ENCODE assay signal across 20 cellular contexts in the genomic region with DNA sequence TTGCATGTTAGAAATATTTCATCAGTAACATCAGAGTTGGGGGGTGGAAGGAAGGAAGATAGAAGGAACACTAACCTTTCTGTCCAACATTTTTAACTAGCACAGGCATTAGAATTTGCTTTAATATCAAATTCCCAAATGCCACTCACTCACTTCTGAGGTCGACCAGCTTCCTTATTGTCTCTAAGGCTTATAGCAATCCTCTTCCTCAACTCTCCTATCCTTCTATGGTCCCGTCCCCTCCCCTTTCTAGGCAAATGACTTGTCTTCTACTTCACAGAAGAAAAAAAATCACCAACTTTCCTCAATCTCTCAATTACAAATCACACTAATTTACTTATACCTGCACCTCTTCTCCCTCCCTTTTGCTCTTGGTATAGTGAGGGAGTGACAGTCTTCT.
DNase-seq lines count a peak whose midpoint lies in the region; ATAC-seq and TF ChIP-seq lines count a peak whose summit lies in the region.
"Had no signal": no experiment of that assay in that cellular context is flagged by ENCODE, and none has a peak within 500 bp of the region (broad histone marks: within the 10 kb centered on the region; RNA-seq: fewer than 3 reads in every experiment).

No MANE protein-coding gene starts in this region.

- peaks cover 12% of the 10 kb centered on the region for H3K4me1 Mint-ChIP-seq in activated CD4-positive, alpha-beta memory T cell treated with anti-CD3 and anti-CD28 coated beads, Interleukin-2, amount 10 ng/mL, durations not matched to agents 7 days and 5 days
- H3K4me1 Mint-ChIP-seq in activated CD4-positive, alpha-beta memory T cell treated with anti-CD3 and anti-CD28 coated beads for 36 hours (ENCODE audit: low read depth): peaks cover 12% of the 10 kb centered on the region
- H3K4me1 Mint-ChIP-seq in natural killer cell (peaks cover 14 to 28% of the 10 kb centered on the region in 2 donors), endothelial cell (ENCODE audit: unreplicated experiment) (peaks cover 52% of the 10 kb centered on the region)
- H3K4me1 Mint-ChIP-seq in natural killer cell treated with Interleukin-12 subunit alpha and Interleukin-12 subunit beta and Interleukin-15 and Interleukin-18, amount 100 ng/mL, for 72 hours (ENCODE audit: low read depth in 2 of 2): peaks cover 14 to 15% of the 10 kb centered on the region in 2 donors

- ATAC-seq in natural killer cell (no peak), left ventricle myocardium superior (no peak)
- no peak for ATAC-seq in natural killer cell treated with Interleukin-12 subunit alpha and Interleukin-12 subunit beta and Interleukin-15 and Interleukin-18, amount 100 ng/mL, for 72 hours

- POLR2A ChIA-PET in activated CD4-positive, alpha-beta memory T cell treated with anti-CD3 and anti-CD28 coated beads, Interleukin-2, amount 10 ng/mL, durations not matched to agents 7 days and 5 days (lab: Charles Lee): no interaction called here
- POLR2A ChIA-PET in activated CD4-positive, alpha-beta memory T cell treated with anti-CD3 and anti-CD28 coated beads for 36 hours (lab: Charles Lee): no interaction called here

- no peaks in the 10 kb centered on the region for H3K27me3 Mint-ChIP-seq in activated CD4-positive, alpha-beta memory T cell treated with anti-CD3 and anti-CD28 coated beads, Interleukin-2, amount 10 ng/mL, durations not matched to agents 7 days and 5 days
- no peaks in the 10 kb centered on the region for H3K27me3 Mint-ChIP-seq in activated CD4-positive, alpha-beta memory T cell treated with anti-CD3 and anti-CD28 coated beads for 36 hours
- H3K27me3 Mint-ChIP-seq in natural killer cell (ENCODE audit: low read depth in 2 of 2) (no peaks in the 10 kb centered on the region), endothelial cell (ENCODE audit: unreplicated experiment) (peaks cover 4% of the 10 kb centered on the region)
- no peaks in the 10 kb centered on the region for H3K27me3 Mint-ChIP-seq in natural killer cell treated with Interleukin-12 subunit alpha and Interleukin-12 subunit beta and Interleukin-15 and Interleukin-18, amount 100 ng/mL, for 72 hours

- intact Hi-C loops in activated CD4-positive, alpha-beta memory T cell treated with anti-CD3 and anti-CD28 coated beads for 36 hours (cut with micrococcal nuclease): no loop called here
- intact Hi-C loops in natural killer cell (cut with micrococcal nuclease) (no loop called here), left ventricle myocardium superior (cut with micrococcal nuclease) (no loop called here)

- peaks cover 53% of the 10 kb centered on the region for H3K36me3 Mint-ChIP-seq in activated CD4-positive, alpha-beta memory T cell treated with anti-CD3 and anti-CD28 coated beads, Interleukin-2, amount 10 ng/mL, durations not matched to agents 7 days and 5 days (ENCODE audit: low read depth)
- H3K36me3 Mint-ChIP-seq in activated CD4-positive, alpha-beta memory T cell treated with anti-CD3 and anti-CD28 coated beads for 36 hours: peaks cover 16% of the 10 kb centered on the region
- H3K36me3 Mint-ChIP-seq in natural killer cell (no peaks in the 10 kb centered on the region), endothelial cell (ENCODE audit: low read depth, unreplicated experiment) (peaks cover 20% of the 10 kb centered on the region)
- peaks cover 21% of the 10 kb centered on the region for H3K36me3 Mint-ChIP-seq in natural killer cell treated with Interleukin-12 subunit alpha and Interleukin-12 subunit beta and Interleukin-15 and Interleukin-18, amount 100 ng/mL, for 72 hours

- DNase-seq in activated CD4-positive, alpha-beta memory T cell treated with anti-CD3 and anti-CD28 coated beads, Interleukin-2, amount 10 ng/mL, durations not matched to agents 7 days and 5 days: no peak
- no peak for DNase-seq in activated CD4-positive, alpha-beta memory T cell treated with anti-CD3 and anti-CD28 coated beads for 36 hours
- DNase-seq in natural killer cell (no peak), endothelial cell (ENCODE audit: low spot score) (no peak), A172 (ENCODE audit: low spot score) (no peak), NCI-H2196 treated with DMSO at 0.1 percent for 48 hours (lab: John Stamatoyannopoulos, UW; ENCODE audit: unreplicated experiment) (no peak), left ventricle myocardium superior (no peak)
- DNase-seq in natural killer cell treated with Interleukin-12 subunit alpha and Interleukin-12 subunit beta and Interleukin-15 and Interleukin-18, amount 100 ng/mL, for 72 hours (ENCODE audit: low spot score): no peak
- DNase-seq: GM23248; H9; HFFc6; KG1; NCI-H1092; NCI-H1436; NCI-H187 treated with DMSO at 0.1 percent for 48 hours; NCI-H2227 treated with DMSO at 0.1 percent for 48 hours; NCI-H510A treated with DMSO at 0.1 percent for 48 hours; NCI-H774; NK-92 treated with Interleukin-12 subunit alpha and Interleukin-12 subunit beta, amount 100 ng/mL, for 24 hours; SHP77 treated with DMSO at 0.1 percent for 48 hours had no signal

- CTCF ChIA-PET in activated CD4-positive, alpha-beta memory T cell treated with anti-CD3 and anti-CD28 coated beads, Interleukin-2, amount 10 ng/mL, durations not matched to agents 7 days and 5 days (lab: Charles Lee): no interaction called here
- CTCF ChIA-PET in activated CD4-positive, alpha-beta memory T cell treated with anti-CD3 and anti-CD28 coated beads for 36 hours (lab: Charles Lee): no interaction called here

- H3K4me3 Mint-ChIP-seq in activated CD4-positive, alpha-beta memory T cell treated with anti-CD3 and anti-CD28 coated beads, Interleukin-2, amount 10 ng/mL, durations not matched to agents 7 days and 5 days: no peak overlapping the region
- no peak overlapping the region for H3K4me3 Mint-ChIP-seq in activated CD4-positive, alpha-beta memory T cell treated with anti-CD3 and anti-CD28 coated beads for 36 hours
- H3K4me3 Mint-ChIP-seq in natural killer cell (no peak overlapping the region), endothelial cell (ENCODE audit: unreplicated experiment) (peak overlapping the region; percentile 19)
- H3K4me3 Mint-ChIP-seq in natural killer cell treated with Interleukin-12 subunit alpha and Interleukin-12 subunit beta and Interleukin-15 and Interleukin-18, amount 100 ng/mL, for 72 hours: no peak overlapping the region
- H3K4me3 Mint-ChIP-seq: H9, HFFc6 had no signal

- H3K27ac Mint-ChIP-seq in activated CD4-positive, alpha-beta memory T cell treated with anti-CD3 and anti-CD28 coated beads, Interleukin-2, amount 10 ng/mL, durations not matched to agents 7 days and 5 days: peak overlapping the region; percentile 42
- no peak overlapping the region for H3K27ac Mint-ChIP-seq in activated CD4-positive, alpha-beta memory T cell treated with anti-CD3 and anti-CD28 coated beads for 36 hours
- H3K27ac Mint-ChIP-seq in natural killer cell (peak overlapping the region; percentile 1 to 5), endothelial cell (ENCODE audit: unreplicated experiment) (no peak overlapping the region)
- H3K27ac Mint-ChIP-seq in natural killer cell treated with Interleukin-12 subunit alpha and Interleukin-12 subunit beta and Interleukin-15 and Interleukin-18, amount 100 ng/mL, for 72 hours: peak overlapping the region in 1 of 2 donors; percentile 1
- H3K27ac Mint-ChIP-seq: HFFc6 had no signal

- H3K9me3 Mint-ChIP-seq in activated CD4-positive, alpha-beta memory T cell treated with anti-CD3 and anti-CD28 coated beads, Interleukin-2, amount 10 ng/mL, durations not matched to agents 7 days and 5 days: no peaks in the 10 kb centered on the region
- H3K9me3 Mint-ChIP-seq in activated CD4-positive, alpha-beta memory T cell treated with anti-CD3 and anti-CD28 coated beads for 36 hours: no peaks in the 10 kb centered on the region
- no peaks in the 10 kb centered on the region for H3K9me3 Mint-ChIP-seq in natural killer cell
- H3K9me3 Mint-ChIP-seq in natural killer cell treated with Interleukin-12 subunit alpha and Interleukin-12 subunit beta and Interleukin-15 and Interleukin-18, amount 100 ng/mL, for 72 hours: no peaks in the 10 kb centered on the region
- no peaks in the 10 kb centered on the region for H3K9me3 Mint-ChIP-seq in endothelial cell (ENCODE audit: unreplicated experiment)
- H3K9me3 Mint-ChIP-seq: H9, HFFc6 had no signal

- TF ChIP-seq CTCF in natural killer cell (IDR thresholded peaks at IDR 0.05) (no peak), endothelial cell (IDR thresholded peaks at IDR 0.05; ENCODE audit: unreplicated experiment) (no peak)

Comparison
In these comparisons a context has a peak if more than half of its experiments do, and no peak if none do; other contexts are left out.
1. H3K27ac Mint-ChIP-seq: peak in activated CD4-positive, alpha-beta memory T cell treated with anti-CD3 and anti-CD28 coated beads, Interleukin-2, amount 10 ng/mL, durations not matched to agents 7 days and 5 days (single experiment) and natural killer cell (2 of 2); none in activated CD4-positive, alpha-beta memory T cell treated with anti-CD3 and anti-CD28 coated beads for 36 hours (single experiment) and endothelial cell (single experiment).